Comparison of ENCODE assay signal across 12 cellular contexts in genomic region chr15:57506422-57506821, GRCh38.
DNase-seq lines count a peak whose midpoint lies in the region; ATAC-seq, FAIRE-seq and TF ChIP-seq lines count a peak whose summit lies in the region.
"Had no signal": no experiment of that assay in that cellular context is flagged by ENCODE, and none has a peak within 500 bp of the region (broad histone marks: within the 10 kb centered on the region; RNA-seq: fewer than 3 reads in every experiment).

No MANE protein-coding gene starts in this region.

- H3K9ac ChIP-seq in Loucy (ENCODE audit: low read depth, low read length, poor library complexity, severe bottlenecking) (no peak overlapping the region), H1 (replicated peaks in 1 of 4; ENCODE audit: extremely low read depth in 1 of 4, low read depth in 3 of 4, low read length in 3 of 4) (no peak overlapping the region)

- no peak overlapping the region for H2AFZ ChIP-seq in Loucy (ENCODE audit: low read length)
- no peak overlapping the region for H2AFZ ChIP-seq in H1 (ENCODE audit: low read length)

- no peak for FAIRE-seq in H1 (lab: Jason Lieb, UNC)

- H3K14ac ChIP-seq in H1 (ENCODE audit: insufficient read length) = no peak overlapping the region

- peak; percentile 60 to 67 for TF ChIP-seq RAD21 in H1 (IDR thresholded peaks at IDR 0.05 in 1 of 2, conservative IDR thresholded peaks at IDR 0.05 in 1 of 2; ENCODE audit: low read depth in 2 of 2, low read length in 2 of 2)

- ATAC-seq in GM21381 (IDR thresholded peaks at IDR 0.05; ENCODE audit: unreplicated experiment) = no peak

- peaks cover 85% of the 10 kb centered on the region for H3K4me1 Mint-ChIP-seq in nephron
- no peaks in the 10 kb centered on the region for H3K4me1 Mint-ChIP-seq in activated CD4-positive, alpha-beta memory T cell treated with anti-CD3 and anti-CD28 coated beads, Interleukin-2, amount 10 ng/mL, durations not matched to agents 7 days and 5 days

- H3K27me3 Mint-ChIP-seq in nephron (ENCODE audit: low read depth) = peaks cover 7% of the 10 kb centered on the region
- peaks cover 1% of the 10 kb centered on the region for H3K27me3 Mint-ChIP-seq in activated CD4-positive, alpha-beta memory T cell treated with anti-CD3 and anti-CD28 coated beads, Interleukin-2, amount 10 ng/mL, durations not matched to agents 7 days and 5 days

- H3K4me2 ChIP-seq in Loucy (ENCODE audit: low read depth, low read length, poor library complexity, severe bottlenecking) = no peak overlapping the region
- H3K4me2 ChIP-seq in H1 (ENCODE audit: insufficient read depth in 1 of 2, low read depth in 2 of 2, low read length in 2 of 2) = no peak overlapping the region

- 68% methylated on average over 2 of the region's 2 CpGs; no CpG with 5 or more reads in 1 of the 2 experiments for WGBS in H1 (ENCODE audit: extremely low coverage in 1 of 2, insufficient coverage in 1 of 2, insufficient read length in 1 of 2, insufficient replicate concordance in 2 of 2, low coverage in 1 of 2, low lambda C conversion rate in 2 of 2, missing lambda C conversion rate in 1 of 2), 2 experiments

- POLR2A ChIA-PET in BJ (lab: Charles Lee) = no interaction called here
- POLR2A ChIA-PET in H1 (lab: Charles Lee; ENCODE audit: partially characterized antibody) = interaction anchor here (1.2 kb wide), 1 partner anchor 119 kb away, joined by 4 read pairs; no protein-coding TSS in a partner anchor
- POLR2A ChIA-PET in activated CD4-positive, alpha-beta memory T cell treated with anti-CD3 and anti-CD28 coated beads, Interleukin-2, amount 10 ng/mL, durations not matched to agents 7 days and 5 days (lab: Charles Lee) = no interaction called here

- no peaks in the 10 kb centered on the region for H3K9me2 ChIP-seq in Loucy (replicated peaks; ENCODE audit: low read depth, low read length)

- no peaks in the 10 kb centered on the region for H3K36me3 ChIP-seq in BJ (ENCODE audit: control insufficient read depth, insufficient read depth, low read length)
- H3K36me3 ChIP-seq in Loucy (ENCODE audit: insufficient read depth, low read length) = no peaks in the 10 kb centered on the region
- no peaks in the 10 kb centered on the region for H3K36me3 ChIP-seq in H1 (ENCODE audit: control insufficient read depth in 2 of 4, insufficient read depth in 4 of 4, low read length in 3 of 4)
- H3K36me3 ChIP-seq: esophagus muscularis mucosa had no signal

- H3K4me3 Mint-ChIP-seq in nephron = no peak overlapping the region
- H3K4me3 Mint-ChIP-seq in activated CD4-positive, alpha-beta memory T cell treated with anti-CD3 and anti-CD28 coated beads, Interleukin-2, amount 10 ng/mL, durations not matched to agents 7 days and 5 days = no peak overlapping the region

- H3K4me3 ChIP-seq in BJ (ENCODE audit: low read depth, low read length) = no peak overlapping the region
- no peak overlapping the region for H3K4me3 ChIP-seq in Loucy (ENCODE audit: low read length, poor library complexity, severe bottlenecking)
- no peak overlapping the region for H3K4me3 ChIP-seq in H1 (ENCODE audit: extremely low read depth in 1 of 4, insufficient read depth in 2 of 4, low read depth in 3 of 4, low read length in 4 of 4)
- H3K4me3 ChIP-seq: esophagus muscularis mucosa had no signal

- H4K8ac ChIP-seq in H1 (ENCODE audit: extremely low read depth, insufficient read depth, low read length) = no peak overlapping the region

- H2BK20ac ChIP-seq in H1 (ENCODE audit: low read length) = no peak overlapping the region; the same call in 1 of the 2 replicates

- H3K4me1 ChIP-seq in Loucy (ENCODE audit: insufficient read depth, low read length, poor library complexity, severe bottlenecking) (no peaks in the 10 kb centered on the region), H1 (replicated peaks in 1 of 4; ENCODE audit: control insufficient read depth in 3 of 4, insufficient read depth in 4 of 4, low read length in 3 of 4) (peaks cover 0 to 8% (median 5%) of the 10 kb centered on the region in 4 experiments)

- H3K27ac Mint-ChIP-seq in nephron = peak overlapping the region; percentile 90 to 99 (median 95)
- H3K27ac Mint-ChIP-seq in activated CD4-positive, alpha-beta memory T cell treated with anti-CD3 and anti-CD28 coated beads, Interleukin-2, amount 10 ng/mL, durations not matched to agents 7 days and 5 days = no peak overlapping the region

- no peak for TF ChIP-seq POLR2A in H1 (IDR thresholded peaks at IDR 0.05; ENCODE audit: control extremely low read depth in 1 of 2, low read depth in 2 of 2, low read length in 2 of 2)

- no peak overlapping the region for H3K18ac ChIP-seq in H1 (ENCODE audit: extremely low read depth, low read length)

- H3K27ac ChIP-seq in H1 (ENCODE audit: low read depth, low read length) = no peak overlapping the region
- H3K27ac ChIP-seq: esophagus muscularis mucosa had no signal

- no peaks in the 10 kb centered on the region for H3K23me2 ChIP-seq in H1 (ENCODE audit: low read depth, low read length)

- H4K5ac ChIP-seq in H1 (ENCODE audit: insufficient read length, low read depth, low read length) = no peak overlapping the region

- H4K20me1 ChIP-seq in Loucy (ENCODE audit: insufficient read depth, low read length, poor library complexity, severe bottlenecking) = no peaks in the 10 kb centered on the region
- H4K20me1 ChIP-seq in H1 (replicated peaks in 1 of 2; ENCODE audit: control insufficient read depth in 1 of 2, insufficient read depth in 2 of 2, low read length in 2 of 2) = peaks cover 2 to 4% of the 10 kb centered on the region in 2 experiments

- no peak for TF ChIP-seq EP300 in H1 (IDR thresholded peaks at IDR 0.05; ENCODE audit: borderline replicate concordance in 1 of 2, low read depth in 2 of 2, low read length in 2 of 2)

- no peaks in the 10 kb centered on the region for H3K9me3 ChIP-seq in Loucy (ENCODE audit: insufficient read depth, low read depth, low read length)
- H3K9me3 ChIP-seq in H1 (ENCODE audit: insufficient read depth in 2 of 2, low read depth in 1 of 2, low read length in 1 of 2) = no peaks in the 10 kb centered on the region
- H3K9me3 ChIP-seq: esophagus muscularis mucosa had no signal

- no peaks in the 10 kb centered on the region; the same call in 1 of the 2 replicates for H3K79me1 ChIP-seq in H1 (ENCODE audit: low read depth, low read length)

- CTCF ChIA-PET in BJ (lab: Yijun Ruan, JAX) = interaction anchor here (0.6 to 2.1 kb wide), 11 partner anchors 9 to 360 kb away, joined by 3 to 9 read pairs (median 4); no protein-coding TSS in a partner anchor
- CTCF ChIA-PET in H1 (lab: Charles Lee; ENCODE audit: partially characterized antibody) = interaction anchor here (0.6 to 8.2 kb wide), 29 partner anchors 9 to 424 kb away, joined by 3 to 170 read pairs (median 4); no protein-coding TSS in a partner anchor
- CTCF ChIA-PET in activated CD4-positive, alpha-beta memory T cell treated with anti-CD3 and anti-CD28 coated beads, Interleukin-2, amount 10 ng/mL, durations not matched to agents 7 days and 5 days (lab: Charles Lee) = no interaction called here

- H4K91ac ChIP-seq in H1 (replicated peaks; ENCODE audit: insufficient read length, low read length) = no peak overlapping the region

- no peak overlapping the region for H2AK5ac ChIP-seq in H1 (ENCODE audit: low read depth, low read length)

- H3K9me3 Mint-ChIP-seq in nephron = no peaks in the 10 kb centered on the region
- no peaks in the 10 kb centered on the region for H3K9me3 Mint-ChIP-seq in activated CD4-positive, alpha-beta memory T cell treated with anti-CD3 and anti-CD28 coated beads, Interleukin-2, amount 10 ng/mL, durations not matched to agents 7 days and 5 days

- H3K4ac ChIP-seq in H1 (replicated peaks; ENCODE audit: insufficient read length, low read depth, low read length) = no peak overlapping the region

- no peaks in the 10 kb centered on the region for H3F3A ChIP-seq in Loucy (ENCODE audit: low read depth)

- H2BK12ac ChIP-seq in H1 (ENCODE audit: low read depth, low read length) = no peak overlapping the region

- no peak for DNase-seq in BJ (ENCODE audit: low read depth)
- peak in 1 of 2 experiments; percentile 66 for DNase-seq in H1 (ENCODE audit: low read depth in 1 of 2, low spot score in 2 of 2)
- no peak for DNase-seq in HPDE6-E6E7 (ENCODE audit: extremely low spot score)
- DNase-seq in activated CD4-positive, alpha-beta memory T cell treated with anti-CD3 and anti-CD28 coated beads, Interleukin-2, amount 10 ng/mL, durations not matched to agents 7 days and 5 days = no peak
- no peak for DNase-seq in SW 1271 (lab: John Stamatoyannopoulos, UW)
- DNase-seq: activated gamma-delta T cell; NCI-H226; stimulated activated CD4-positive, alpha-beta T cell treated with anti-CD3 and anti-CD28 coated beads, Interleukin-2, amount 100 ng/mL, for 24 hours had no signal

- no peak overlapping the region for H2BK15ac ChIP-seq in H1 (ENCODE audit: low read length)

- no peaks in the 10 kb centered on the region for H3K36me3 Mint-ChIP-seq in nephron (ENCODE audit: low read depth)
- H3K36me3 Mint-ChIP-seq in activated CD4-positive, alpha-beta memory T cell treated with anti-CD3 and anti-CD28 coated beads, Interleukin-2, amount 10 ng/mL, durations not matched to agents 7 days and 5 days (ENCODE audit: low read depth) = no peaks in the 10 kb centered on the region

- no peak overlapping the region for H3K23ac ChIP-seq in H1 (ENCODE audit: insufficient read length)

- H2BK5ac ChIP-seq in H1 (ENCODE audit: low read depth, low read length) = no peak overlapping the region

- H2BK120ac ChIP-seq in H1 (replicated peaks; ENCODE audit: low read depth, low read length) = no peak overlapping the region

- no peak overlapping the region for H3K56ac ChIP-seq in H1 (replicated peaks; ENCODE audit: insufficient read length, low read depth, low read length)

- no peaks in the 10 kb centered on the region for H3K27me3 ChIP-seq in BJ (ENCODE audit: control insufficient read depth, insufficient read depth, low read length)
- H3K27me3 ChIP-seq in Loucy (ENCODE audit: insufficient read depth, low read length, poor library complexity, severe bottlenecking) = no peaks in the 10 kb centered on the region
- no peaks in the 10 kb centered on the region for H3K27me3 ChIP-seq in H1 (replicated peaks in 1 of 4; ENCODE audit: control insufficient read depth in 3 of 4, extremely low read depth in 1 of 4, insufficient read depth in 3 of 4, low read length in 3 of 4)
- H3K27me3 ChIP-seq: esophagus muscularis mucosa had no signal

- TF ChIP-seq CTCF in BJ (IDR thresholded peaks at IDR 0.05; ENCODE audit: insufficient read depth, low read depth, low read length) (peak; percentile 41), Loucy (conservative IDR thresholded peaks at IDR 0.05; ENCODE audit: low read length) (peak; percentile 46), H1 (IDR thresholded peaks at IDR 0.05; ENCODE audit: control extremely low read depth in 1 of 3, insufficient read depth in 1 of 3, low read depth in 1 of 3, low read length in 3 of 3) (peak; percentile 51 to 71 (median 67)), nephron (IDR thresholded peaks at IDR 0.05; ENCODE audit: unreplicated experiment in 3 of 3) (no peak)

- H3K79me2 ChIP-seq in Loucy (ENCODE audit: insufficient read depth, low read length) (no peaks in the 10 kb centered on the region), H1 (ENCODE audit: control insufficient read depth in 1 of 2, insufficient read depth in 2 of 2, low read length in 2 of 2) (no peaks in the 10 kb centered on the region; a peak in 1 of 4 replicates)

TF ChIP-seq in H1, 55 proteins besides CTCF, POLR2A, EP300 and RAD21 (continues in another document):
- no peak for TF ChIP-seq TAF1 (IDR thresholded peaks at IDR 0.05; ENCODE audit: low read depth, low read length)

Comparison
In these comparisons a context has a peak if more than half of its experiments do, and no peak if none do; other contexts are left out.
1. CTCF ChIP-seq: peak in BJ (single experiment), Loucy (single experiment) and H1 (3 of 3); none in nephron (0 of 3).